In the genomic region with DNA sequence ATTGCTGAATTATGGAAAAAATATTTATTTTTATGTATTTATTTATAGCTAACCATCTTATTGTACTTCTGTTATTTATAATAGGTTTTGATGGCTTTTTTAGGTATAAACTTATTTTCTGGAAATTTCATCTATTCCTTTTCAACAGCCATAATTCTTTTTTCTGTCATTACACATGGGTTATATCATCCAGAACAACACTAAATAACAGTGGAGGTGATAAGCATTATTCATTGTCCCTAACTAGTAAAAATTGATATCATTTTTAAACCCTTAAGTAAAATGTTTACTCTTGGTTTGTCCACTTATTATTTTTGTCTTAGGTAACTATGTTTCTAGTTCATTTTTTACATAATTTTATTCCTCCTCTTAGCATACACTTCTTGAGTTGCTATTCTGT, we compare ENCODE assay signal across 35 cellular contexts.
"Had no signal": no experiment of that assay in that cellular context is flagged by ENCODE, and none has a peak within 500 bp of the region (broad histone marks: within the 10 kb centered on the region; RNA-seq: fewer than 3 reads in every experiment).

No MANE protein-coding gene starts in this region.

- H3K27ac ChIP-seq: KMS-11 had no signal

- H3K36me3 ChIP-seq: MG63 had no signal

- H3K27me3 ChIP-seq: MG63 had no signal

- H3K9me3 ChIP-seq: MG63 had no signal

- H3K4me2 ChIP-seq: KMS-11 had no signal

- H3K9ac ChIP-seq: KMS-11 had no signal

- H3K4me3 ChIP-seq: MG63 had no signal

- DNase-seq: Karpas-422, Kasumi-1, MG63, MM.1S, MV-4-11, NCI-H1048, NCI-H1092, NCI-H1092 treated with DMSO at 0.1 percent for 48 hours, NCI-H1105, NCI-H1105 treated with DMSO at 0.1 percent for 48 hours, NCI-H1417, NCI-H1417 treated with DMSO at 0.1 percent for 48 hours, NCI-H1436, NCI-H1436 treated with DMSO at 0.1 percent for 48 hours, NCI-H146, NCI-H1694, NCI-H1694 treated with DMSO at 0.1 percent for 48 hours, NCI-H187, NCI-H187 treated with DMSO at 0.1 percent for 48 hours, NCI-H1930, NCI-H2029, NCI-H2029 treated with DMSO at 0.1 percent for 48 hours, NCI-H2081, NCI-H2081 treated with DMSO at 0.1 percent for 48 hours, NCI-H2107, NCI-H2171, NCI-H2171 treated with DMSO at 0.1 percent for 48 hours, NCI-H2227 treated with DMSO at 0.1 percent for 48 hours, NCI-H226, NCI-H345, NCI-H446, NCI-H446 treated with DMSO at 0.1 percent for 48 hours, NCI-H510A, NCI-H510A treated with DMSO at 0.1 percent for 48 hours had no signal
